In the genomic region with DNA sequence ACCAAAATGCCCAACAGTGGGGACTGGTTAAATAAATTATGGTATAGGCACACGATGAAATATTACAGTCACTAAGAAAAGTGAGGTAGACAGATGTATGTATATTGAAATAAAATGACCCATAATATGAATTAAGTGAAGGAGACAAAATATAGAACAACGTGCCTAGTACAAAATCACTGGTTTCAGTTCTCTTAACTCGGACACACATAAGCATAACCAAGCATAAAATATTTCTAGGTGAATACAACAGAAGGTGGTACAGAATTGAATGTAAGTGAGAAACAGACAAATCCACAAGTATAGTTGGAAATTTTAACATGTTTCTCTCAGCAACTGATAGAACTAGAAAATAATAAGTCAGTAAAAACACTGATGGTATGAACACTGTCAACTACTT, we compare ENCODE assay signal across 11 cellular contexts.
"Had no signal": no experiment of that assay in that cellular context is flagged by ENCODE, and none has a peak within 500 bp of the region (broad histone marks: within the 10 kb centered on the region; RNA-seq: fewer than 3 reads in every experiment).

No MANE protein-coding gene starts in this region.

- H3K4me2 ChIP-seq: KMS-11 had no signal

- ATAC-seq: HCT116, HepG2 had no signal

- FAIRE-seq: HepG2 had no signal

- H2AFZ ChIP-seq: GM23248 had no signal

- H3K4me3 ChIP-seq: GM23248, HAP-1 had no signal

- H3K9ac ChIP-seq: GM23248, KMS-11 had no signal

- H3K9me3 ChIP-seq: HAP-1 had no signal

- DNase-seq: GM23248, GOT3, H7, HFFc6, Karpas-422, KBM-7 had no signal

- H3K27ac ChIP-seq: GM23248, HL-60, KMS-11 had no signal
